1 cellular context compared by ENCODE assay signal in the genomic region with DNA sequence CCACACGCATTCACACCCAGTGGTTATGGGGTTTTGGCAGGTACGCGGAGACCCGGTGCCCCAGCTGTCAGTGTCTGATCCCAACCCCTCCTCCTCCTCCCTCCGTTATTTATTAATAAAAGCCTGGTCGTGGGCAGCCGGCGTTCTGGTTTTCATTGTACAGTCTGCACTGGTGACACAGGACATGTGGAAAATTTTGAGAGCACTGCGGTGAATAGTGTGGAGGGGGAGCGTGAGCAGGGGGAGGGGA.
TF ChIP-seq lines count a peak whose summit lies in the region.

No MANE protein-coding gene starts in this region.

TF ChIP-seq in K562, 482 proteins besides CTCF, POLR2A, EP300 and RAD21 (continued from another document):
- TF ChIP-seq, protein P1, sequence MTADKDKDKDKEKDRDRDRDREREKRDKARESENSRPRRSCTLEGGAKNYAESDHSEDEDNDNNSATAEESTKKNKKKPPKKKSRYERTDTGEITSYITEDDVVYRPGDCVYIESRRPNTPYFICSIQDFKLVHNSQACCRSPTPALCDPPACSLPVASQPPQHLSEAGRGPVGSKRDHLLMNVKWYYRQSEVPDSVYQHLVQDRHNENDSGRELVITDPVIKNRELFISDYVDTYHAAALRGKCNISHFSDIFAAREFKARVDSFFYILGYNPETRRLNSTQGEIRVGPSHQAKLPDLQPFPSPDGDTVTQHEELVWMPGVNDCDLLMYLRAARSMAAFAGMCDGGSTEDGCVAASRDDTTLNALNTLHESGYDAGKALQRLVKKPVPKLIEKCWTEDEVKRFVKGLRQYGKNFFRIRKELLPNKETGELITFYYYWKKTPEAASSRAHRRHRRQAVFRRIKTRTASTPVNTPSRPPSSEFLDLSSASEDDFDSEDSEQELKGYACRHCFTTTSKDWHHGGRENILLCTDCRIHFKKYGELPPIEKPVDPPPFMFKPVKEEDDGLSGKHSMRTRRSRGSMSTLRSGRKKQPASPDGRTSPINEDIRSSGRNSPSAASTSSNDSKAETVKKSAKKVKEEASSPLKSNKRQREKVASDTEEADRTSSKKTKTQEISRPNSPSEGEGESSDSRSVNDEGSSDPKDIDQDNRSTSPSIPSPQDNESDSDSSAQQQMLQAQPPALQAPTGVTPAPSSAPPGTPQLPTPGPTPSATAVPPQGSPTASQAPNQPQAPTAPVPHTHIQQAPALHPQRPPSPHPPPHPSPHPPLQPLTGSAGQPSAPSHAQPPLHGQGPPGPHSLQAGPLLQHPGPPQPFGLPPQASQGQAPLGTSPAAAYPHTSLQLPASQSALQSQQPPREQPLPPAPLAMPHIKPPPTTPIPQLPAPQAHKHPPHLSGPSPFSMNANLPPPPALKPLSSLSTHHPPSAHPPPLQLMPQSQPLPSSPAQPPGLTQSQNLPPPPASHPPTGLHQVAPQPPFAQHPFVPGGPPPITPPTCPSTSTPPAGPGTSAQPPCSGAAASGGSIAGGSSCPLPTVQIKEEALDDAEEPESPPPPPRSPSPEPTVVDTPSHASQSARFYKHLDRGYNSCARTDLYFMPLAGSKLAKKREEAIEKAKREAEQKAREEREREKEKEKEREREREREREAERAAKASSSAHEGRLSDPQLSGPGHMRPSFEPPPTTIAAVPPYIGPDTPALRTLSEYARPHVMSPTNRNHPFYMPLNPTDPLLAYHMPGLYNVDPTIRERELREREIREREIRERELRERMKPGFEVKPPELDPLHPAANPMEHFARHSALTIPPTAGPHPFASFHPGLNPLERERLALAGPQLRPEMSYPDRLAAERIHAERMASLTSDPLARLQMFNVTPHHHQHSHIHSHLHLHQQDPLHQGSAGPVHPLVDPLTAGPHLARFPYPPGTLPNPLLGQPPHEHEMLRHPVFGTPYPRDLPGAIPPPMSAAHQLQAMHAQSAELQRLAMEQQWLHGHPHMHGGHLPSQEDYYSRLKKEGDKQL (CRISPR knock-in tag; IDR thresholded peaks at IDR 0.05; ENCODE audit: borderline replicate concordance), result no peak
- TF ChIP-seq, protein P2, sequence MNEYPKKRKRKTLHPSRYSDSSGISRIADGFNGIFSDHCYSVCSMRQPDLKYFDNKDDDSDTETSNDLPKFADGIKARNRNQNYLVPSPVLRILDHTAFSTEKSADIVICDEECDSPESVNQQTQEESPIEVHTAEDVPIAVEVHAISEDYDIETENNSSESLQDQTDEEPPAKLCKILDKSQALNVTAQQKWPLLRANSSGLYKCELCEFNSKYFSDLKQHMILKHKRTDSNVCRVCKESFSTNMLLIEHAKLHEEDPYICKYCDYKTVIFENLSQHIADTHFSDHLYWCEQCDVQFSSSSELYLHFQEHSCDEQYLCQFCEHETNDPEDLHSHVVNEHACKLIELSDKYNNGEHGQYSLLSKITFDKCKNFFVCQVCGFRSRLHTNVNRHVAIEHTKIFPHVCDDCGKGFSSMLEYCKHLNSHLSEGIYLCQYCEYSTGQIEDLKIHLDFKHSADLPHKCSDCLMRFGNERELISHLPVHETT (CRISPR knock-in tag; conservative IDR thresholded peaks at IDR 0.05 in 1 of 2, IDR thresholded peaks at IDR 0.05 in 1 of 2), result no peak
- TF ChIP-seq POLR2H (tag; IDR thresholded peaks at IDR 0.05; ENCODE audit: low read depth) (peak; percentile 71), ZC3H11A (IDR thresholded peaks at IDR 0.05; ENCODE audit: low read depth, low read length) (no peak), ZNF146 (CRISPR knock-in tag; IDR thresholded peaks at IDR 0.05; ENCODE audit: unreplicated experiment) (no peak), KDM1A (IDR thresholded peaks at IDR 0.05) (no peak), MTF1 (CRISPR knock-in tag; IDR thresholded peaks at IDR 0.05; ENCODE audit: borderline replicate concordance) (no peak), RFX7 (CRISPR knock-in tag; IDR thresholded peaks at IDR 0.05) (no peak), TOE1 (IDR thresholded peaks at IDR 0.05; ENCODE audit: borderline replicate concordance) (no peak), TOE1 (CRISPR knock-in tag; IDR thresholded peaks at IDR 0.05; ENCODE audit: borderline replicate concordance, low read depth) (no peak), GABPB2 (CRISPR knock-in tag; conservative IDR thresholded peaks at IDR 0.05) (no peak), OTX1 (CRISPR knock-in tag; IDR thresholded peaks at IDR 0.05) (no peak), HNRNPK (IDR thresholded peaks at IDR 0.05; ENCODE audit: low read depth, low read length, poor library complexity, severe bottlenecking) (no peak), ARID1B (IDR thresholded peaks at IDR 0.05) (no peak), TBP (optimal IDR thresholded peaks at IDR 0.05; ENCODE audit: low read depth, low read length) (no peak), ZFPM2 (CRISPR knock-in tag; IDR thresholded peaks at IDR 0.05) (no peak), ZNF57 (CRISPR knock-in tag; IDR thresholded peaks at IDR 0.05) (no peak), TAL1 (IDR thresholded peaks at IDR 0.05) (no peak), SUPT5H (IDR thresholded peaks at IDR 0.05) (0 out of 2 replicates have a peak, but pooled peaks have one; percentile 29), CHCHD3 (CRISPR knock-in tag; IDR thresholded peaks at IDR 0.05) (no peak), PML (IDR thresholded peaks at IDR 0.05; ENCODE audit: low read length) (0 out of 2 replicates have a peak, but pooled peaks have one; percentile 12), CAMTA2 (CRISPR knock-in tag; conservative IDR thresholded peaks at IDR 0.05) (no peak), NFRKB (IDR thresholded peaks at IDR 0.05; ENCODE audit: low read depth) (peak; percentile 30; the same call in 1 of the 2 replicates), ZNF232 (CRISPR knock-in tag; IDR thresholded peaks at IDR 0.05) (no peak), BCOR (IDR thresholded peaks at IDR 0.05) (no peak), POLR2B (IDR thresholded peaks at IDR 0.05; ENCODE audit: low read depth, partially characterized antibody) (peak; percentile 49), EZH2 (IDR thresholded peaks at IDR 0.05; ENCODE audit: borderline replicate concordance, low read depth, low read length) (no peak), ZFP36 (IDR thresholded peaks at IDR 0.05; ENCODE audit: low read depth, low read length, partially characterized antibody) (peak; percentile 9), TAF1 (IDR thresholded peaks at IDR 0.05; ENCODE audit: control insufficient read depth, extremely low read depth, insufficient read depth, low read length, severe bottlenecking) (peak; percentile 68), POLR2G (IDR thresholded peaks at IDR 0.05; ENCODE audit: low read depth, low read length) (peak; percentile 55; the same call in 1 of the 2 replicates), XRCC5 (IDR thresholded peaks at IDR 0.05; ENCODE audit: low read depth, low read length) (no peak), RBFOX2 (IDR thresholded peaks at IDR 0.05; ENCODE audit: low read depth, low read length) (peak; percentile 57), SMARCC2 (IDR thresholded peaks at IDR 0.05; ENCODE audit: low read depth) (no peak), NCOA1 (IDR thresholded peaks at IDR 0.05; ENCODE audit: low read depth) (no peak)
- TF ChIP-seq, protein P3, sequence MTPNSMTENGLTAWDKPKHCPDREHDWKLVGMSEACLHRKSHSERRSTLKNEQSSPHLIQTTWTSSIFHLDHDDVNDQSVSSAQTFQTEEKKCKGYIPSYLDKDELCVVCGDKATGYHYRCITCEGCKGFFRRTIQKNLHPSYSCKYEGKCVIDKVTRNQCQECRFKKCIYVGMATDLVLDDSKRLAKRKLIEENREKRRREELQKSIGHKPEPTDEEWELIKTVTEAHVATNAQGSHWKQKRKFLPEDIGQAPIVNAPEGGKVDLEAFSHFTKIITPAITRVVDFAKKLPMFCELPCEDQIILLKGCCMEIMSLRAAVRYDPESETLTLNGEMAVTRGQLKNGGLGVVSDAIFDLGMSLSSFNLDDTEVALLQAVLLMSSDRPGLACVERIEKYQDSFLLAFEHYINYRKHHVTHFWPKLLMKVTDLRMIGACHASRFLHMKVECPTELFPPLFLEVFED (CRISPR knock-in tag; conservative IDR thresholded peaks at IDR 0.05), result no peak
- TF ChIP-seq, protein P4, sequence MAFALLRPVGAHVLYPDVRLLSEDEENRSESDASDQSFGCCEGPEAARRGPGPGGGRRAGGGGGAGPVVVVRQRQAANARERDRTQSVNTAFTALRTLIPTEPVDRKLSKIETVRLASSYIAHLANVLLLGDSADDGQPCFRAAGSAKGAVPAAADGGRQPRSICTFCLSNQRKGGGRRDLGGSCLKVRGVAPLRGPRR (CRISPR knock-in tag; IDR thresholded peaks at IDR 0.05), result no peak
- TF ChIP-seq, protein P5, sequence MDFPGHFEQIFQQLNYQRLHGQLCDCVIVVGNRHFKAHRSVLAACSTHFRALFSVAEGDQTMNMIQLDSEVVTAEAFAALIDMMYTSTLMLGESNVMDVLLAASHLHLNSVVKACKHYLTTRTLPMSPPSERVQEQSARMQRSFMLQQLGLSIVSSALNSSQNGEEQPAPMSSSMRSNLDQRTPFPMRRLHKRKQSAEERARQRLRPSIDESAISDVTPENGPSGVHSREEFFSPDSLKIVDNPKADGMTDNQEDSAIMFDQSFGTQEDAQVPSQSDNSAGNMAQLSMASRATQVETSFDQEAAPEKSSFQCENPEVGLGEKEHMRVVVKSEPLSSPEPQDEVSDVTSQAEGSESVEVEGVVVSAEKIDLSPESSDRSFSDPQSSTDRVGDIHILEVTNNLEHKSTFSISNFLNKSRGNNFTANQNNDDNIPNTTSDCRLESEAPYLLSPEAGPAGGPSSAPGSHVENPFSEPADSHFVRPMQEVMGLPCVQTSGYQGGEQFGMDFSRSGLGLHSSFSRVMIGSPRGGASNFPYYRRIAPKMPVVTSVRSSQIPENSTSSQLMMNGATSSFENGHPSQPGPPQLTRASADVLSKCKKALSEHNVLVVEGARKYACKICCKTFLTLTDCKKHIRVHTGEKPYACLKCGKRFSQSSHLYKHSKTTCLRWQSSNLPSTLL (IDR thresholded peaks at IDR 0.05), result no peak
